In the genomic region with DNA sequence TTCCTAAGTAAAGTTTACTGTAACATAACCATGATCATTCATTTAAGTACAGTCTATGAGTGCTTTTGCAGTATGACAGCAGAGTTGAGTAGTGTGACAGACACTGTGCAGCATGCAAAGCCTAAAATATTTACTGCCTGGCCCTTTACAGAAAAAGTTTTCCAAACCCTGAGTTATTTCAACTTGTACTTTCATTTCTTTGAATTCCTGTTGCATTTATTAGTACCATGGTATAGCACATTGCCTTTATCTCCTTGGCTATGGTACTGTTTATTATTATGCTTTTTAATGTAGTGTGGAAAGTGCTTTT, we compare ENCODE assay signal across 19 cellular contexts. TPM values are rescaled to one million over a fixed set of nuclear protein-coding genes. Genes with fewer than 3 reads are reported as not detected.
DNase-seq lines count a peak whose midpoint lies in the region; ATAC-seq, FAIRE-seq and TF ChIP-seq lines count a peak whose summit lies in the region.
"Had no signal": no experiment of that assay in that cellular context is flagged by ENCODE, and none has a peak within 500 bp of the region (broad histone marks: within the 10 kb centered on the region; RNA-seq: fewer than 3 reads in every experiment).

No MANE protein-coding gene starts in this region.

- no peaks in the 10 kb centered on the region for H3K9me3 ChIP-seq in heart left ventricle
- no peaks in the 10 kb centered on the region for H3K9me3 ChIP-seq in keratinocyte (ENCODE audit: control insufficient read depth, low read depth, low read length)
- H3K9me3 ChIP-seq: BLaER1 treated with 17β-estradiol and CSF1 and Interleukin-3, amounts not matched to agents 10 nM and 100 nM; SJCRH30 had no signal

- H3K4me3 Mint-ChIP-seq in WTC11 (no peak overlapping the region), type B pancreatic cell (peak overlapping the region; percentile 37)
- H3K4me3 Mint-ChIP-seq: CD8-positive, alpha-beta T cell had no signal

- H3K9me3 Mint-ChIP-seq in WTC11 (no peaks in the 10 kb centered on the region), type B pancreatic cell (peaks cover 4% of the 10 kb centered on the region)
- H3K9me3 Mint-ChIP-seq: CD8-positive, alpha-beta T cell had no signal

- TF ChIP-seq POLR2A in heart left ventricle (IDR thresholded peaks at IDR 0.05): no peak

- H3K27ac ChIP-seq in heart left ventricle (no peak overlapping the region), keratinocyte (ENCODE audit: control insufficient read depth, insufficient read depth, low read length) (peak overlapping the region; percentile 13)
- H3K27ac ChIP-seq: BLaER1 treated with 17β-estradiol and CSF1 and Interleukin-3, amounts not matched to agents 10 nM and 100 nM; HL-60; PC-9; RWPE1; SJCRH30 had no signal

- H3K27me3 Mint-ChIP-seq in WTC11 (ENCODE audit: low read depth): no peaks in the 10 kb centered on the region
- no peaks in the 10 kb centered on the region for H3K27me3 Mint-ChIP-seq in type B pancreatic cell

- H3K4me3 ChIP-seq in heart left ventricle (no peak overlapping the region), keratinocyte (ENCODE audit: control insufficient read depth in 2 of 3, extremely low read depth in 1 of 3, insufficient read depth in 2 of 3, low read depth in 1 of 3, low read length in 3 of 3) (no peak overlapping the region)
- H3K4me3 ChIP-seq: BLaER1 treated with 17β-estradiol and CSF1 and Interleukin-3, amounts not matched to agents 10 nM and 100 nM; PC-9; SJCRH30 had no signal

- TF ChIP-seq CTCF in heart left ventricle (IDR thresholded peaks at IDR 0.05) (no peak), WTC11 (IDR thresholded peaks at IDR 0.05) (no peak), keratinocyte (optimal IDR thresholded peaks at IDR 0.05 in 1 of 3, IDR thresholded peaks at IDR 0.05 in 1 of 3, conservative IDR thresholded peaks at IDR 0.05 in 1 of 3; ENCODE audit: extremely low read depth in 1 of 3, insufficient read depth in 2 of 3, low read length in 3 of 3) (no peak), type B pancreatic cell (conservative IDR thresholded peaks at IDR 0.05) (no peak)

- DNase-seq in heart left ventricle: no peak
- DNase-seq in left cardiac atrium: no peak
- no peak for DNase-seq in WTC11 (ENCODE audit: low spot score)
- no peak for DNase-seq in keratinocyte (ENCODE audit: low read depth, low spot score)
- DNase-seq in type B pancreatic cell (ENCODE audit: extremely low spot score, unreplicated experiment): no peak
- no peak for DNase-seq in kidney tubule cell (ENCODE audit: low spot score)
- DNase-seq in UCSD-AML1 (lab: John Stamatoyannopoulos, UW; ENCODE audit: unreplicated experiment): no peak
- DNase-seq: CD8-positive, alpha-beta T cell; H7; MV-4-11; NCI-H1417; NCI-H1930; NCI-H2171; PC-9; SJCRH30 had no signal

- H3K36me3 Mint-ChIP-seq in WTC11 (no peaks in the 10 kb centered on the region), type B pancreatic cell (peaks cover 11% of the 10 kb centered on the region)
- H3K36me3 Mint-ChIP-seq: CD8-positive, alpha-beta T cell had no signal

- peak; percentile 13 for FAIRE-seq in keratinocyte (lab: Jason Lieb, UNC)

- H2AFZ ChIP-seq in keratinocyte (ENCODE audit: control insufficient read depth, low read length): no peak overlapping the region
- H2AFZ ChIP-seq: PC-9 had no signal

- CTCF ChIA-PET in WTC11 (lab: Charles Lee): no interaction called here

- intact Hi-C loops in heart left ventricle (cut with DNase I) (no loop called here), left cardiac atrium (cut with DNase I) (no loop called here)

- H3K36me3 ChIP-seq in heart left ventricle: no peaks in the 10 kb centered on the region
- peaks cover 0 to 3% of the 10 kb centered on the region in 2 experiments for H3K36me3 ChIP-seq in keratinocyte (ENCODE audit: control insufficient read depth in 2 of 2, extremely low read depth in 1 of 2, insufficient read depth in 2 of 2, low read length in 2 of 2)

- H3K79me2 ChIP-seq in keratinocyte (ENCODE audit: control insufficient read depth, insufficient read depth, low read length): peaks cover 98% of the 10 kb centered on the region

- H3K4me2 ChIP-seq in keratinocyte (ENCODE audit: control insufficient read depth, extremely low read depth, insufficient read depth, low read depth, low read length): no peak overlapping the region
- H3K4me2 ChIP-seq: PC-9 had no signal

- no peaks in the 10 kb centered on the region for H3K9me1 ChIP-seq in keratinocyte (ENCODE audit: control insufficient read depth, extremely low read depth, insufficient read depth, low read length)

- POLR2A ChIA-PET in WTC11 (lab: Charles Lee): no interaction called here

- no peaks in the 10 kb centered on the region for H3K27me3 ChIP-seq in heart left ventricle
- H3K27me3 ChIP-seq in keratinocyte (ENCODE audit: control insufficient read depth, extremely low read depth, insufficient read depth, low read length): no peaks in the 10 kb centered on the region
- H3K27me3 ChIP-seq: BLaER1 treated with 17β-estradiol and CSF1 and Interleukin-3, amounts not matched to agents 10 nM and 100 nM; SJCRH30 had no signal

- peaks cover 6% of the 10 kb centered on the region for H4K20me1 ChIP-seq in keratinocyte (ENCODE audit: control insufficient read depth, extremely low read depth, insufficient read depth, low read length)

- dilution Hi-C loops in keratinocyte (cut with MboI; ENCODE audit: extremely low pct_ligation_motif_present, low sequenced_read_pairs): no loop called here

- peaks cover 73% of the 10 kb centered on the region for H3K4me1 Mint-ChIP-seq in WTC11
- H3K4me1 Mint-ChIP-seq in type B pancreatic cell (ENCODE audit: unreplicated experiment): peaks cover 55% of the 10 kb centered on the region

- ATAC-seq in heart left ventricle: peak in 3 of 4 donors; percentile 38 to 52 (median 46)
- no peak for ATAC-seq in left cardiac atrium
- no peak for ATAC-seq in WTC11
- no peak for ATAC-seq in HG03439 (IDR thresholded peaks at IDR 0.05; ENCODE audit: unreplicated experiment)
- ATAC-seq: CD8-positive, alpha-beta T cell had no signal

- H3K4me1 ChIP-seq in heart left ventricle (peaks cover 5 to 79% (median 49%) of the 10 kb centered on the region in 12 donors), keratinocyte (ENCODE audit: control insufficient read depth, extremely low read depth, insufficient read depth, low read length) (peaks cover 25% of the 10 kb centered on the region)

- H3K27ac Mint-ChIP-seq in WTC11: peak overlapping the region; percentile 16; the same call in 1 of the 2 replicates
- peak overlapping the region; percentile 60 for H3K27ac Mint-ChIP-seq in type B pancreatic cell
- H3K27ac Mint-ChIP-seq: CD8-positive, alpha-beta T cell had no signal

- no peak overlapping the region for H3K9ac ChIP-seq in keratinocyte (ENCODE audit: control insufficient read depth, extremely low read depth, insufficient read depth, low read length)
- H3K9ac ChIP-seq: BLaER1 treated with 17β-estradiol and CSF1 and Interleukin-3, amounts not matched to agents 10 nM and 100 nM had no signal

TF ChIP-seq in WTC11, 78 proteins besides CTCF, POLR2A, EP300 and RAD21:
- TF ChIP-seq ZNF317 (CRISPR knock-in tag; IDR thresholded peaks at IDR 0.05; ENCODE audit: borderline replicate concordance, low read depth): no peak
- TF ChIP-seq GABPB1 (CRISPR knock-in tag; IDR thresholded peaks at IDR 0.05): 0 out of 2 replicates have a peak, but pooled peaks have one; percentile 20

RNA-seq across cellular contexts. Expression of a gene that starts 6.2 kb away (rescaled TPM):
- total RNA-seq in heart left ventricle: 100 to 1,000 TPM; 141 to 277 (median 254) TPM
- 10 to 100 TPM; 21.0 to 55.2 TPM for polyA plus RNA-seq in heart left ventricle
- total RNA-seq in left cardiac atrium: 100 to 1,000 TPM; 168 to 181 TPM
- 55.9 to 66.9 TPM (median 60.9 TPM) in 3 replicates for total RNA-seq in WTC11 (2021)
- polyA plus RNA-seq in keratinocyte: 24.4 to 43.1 TPM (median 32.8 TPM) in 3 replicates
- polyA plus RNA-seq in keratinocyte (2011; ENCODE audit: low read depth): 164 TPM
- 22.3 and 48.7 TPM in 2 replicates for polyA plus RNA-seq in keratinocyte (2011; cell fraction: cytosol; rRNA removed)
- polyA plus RNA-seq in keratinocyte (2011; cell fraction: nucleus; rRNA removed): 43.8 and 56.0 TPM in 2 replicates
- polyA plus RNA-seq in keratinocyte (2012; ENCODE audit: low replicate concordance): 31.6 and 43.1 TPM in 2 replicates
- polyA minus RNA-seq in keratinocyte: 5.9 to 112 TPM (median 57.8 TPM) in 3 replicates
- polyA minus RNA-seq in keratinocyte (2011; cell fraction: cytosol; rRNA and poly(A)+ RNA removed): 58.7 TPM
- polyA minus RNA-seq in keratinocyte (2011; cell fraction: nucleus; rRNA and poly(A)+ RNA removed): 48.2 and 107 TPM in 2 replicates
- total RNA-seq in type B pancreatic cell (ENCODE audit: low replicate concordance): 157 and 169 TPM in 2 replicates

Comparison
In these comparisons a context has a peak if more than half of its experiments do, and no peak if none do; other contexts are left out.
1. ATAC-seq: peak in heart left ventricle (3 of 4); none in left cardiac atrium (0 of 2), WTC11 (single experiment) and HG03439 (single experiment).